In the genomic region with DNA sequence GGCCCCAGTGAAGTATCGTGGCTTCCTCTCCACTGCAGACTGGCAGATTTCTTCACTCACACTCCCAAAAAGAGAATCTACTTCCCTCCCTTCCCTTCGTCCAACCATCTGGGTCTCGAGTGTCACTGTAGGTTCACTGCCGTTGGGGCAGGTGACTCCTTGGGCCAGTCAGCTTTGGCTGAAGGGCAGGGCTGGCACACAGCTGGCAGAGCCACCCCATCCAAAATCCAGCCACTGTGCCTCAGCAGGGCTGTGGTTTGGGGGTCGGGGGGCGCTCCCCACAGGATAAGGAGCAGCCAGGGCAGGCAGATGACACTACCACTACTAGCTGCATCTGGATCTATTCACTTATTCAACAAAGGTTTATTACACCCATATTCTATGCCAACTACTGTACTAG, we compare ENCODE assay signal across 39 cellular contexts. TPM values are rescaled to one million over a fixed set of nuclear protein-coding genes. Genes with fewer than 3 reads are reported as not detected.
"Had no signal": no experiment of that assay in that cellular context is flagged by ENCODE, and none has a peak within 500 bp of the region (broad histone marks: within the 10 kb centered on the region; RNA-seq: fewer than 3 reads in every experiment).

No MANE protein-coding gene starts in this region.

- H3K4me1 ChIP-seq: ascending aorta had no signal

- H3K27ac ChIP-seq: ascending aorta, cardiac muscle cell, VCaP had no signal

- DNase-seq: activated CD4-positive, alpha-beta memory T cell treated with anti-CD3 and anti-CD28 coated beads, Interleukin-2, amount 10 ng/mL, durations not matched to agents 7 days and 5 days; activated CD4-positive, alpha-beta T cell treated with anti-CD3 and anti-CD28 coated beads for 1 hour; activated CD4-positive, alpha-beta T cell treated with anti-CD3 and anti-CD28 coated beads for 36 hours; activated CD4-positive, alpha-beta T cell treated with anti-CD3 and anti-CD28 coated beads for 48 hours; activated CD4-positive, alpha-beta T cell treated with anti-CD3 and anti-CD28 coated beads, Interleukin-2, amount 10 ng/mL, durations not matched to agents 7 days and 5 days; activated CD4-positive, alpha-beta T cell treated with anti-CD3 and anti-CD28 coated beads, Interleukin-2, amount 50 U/mL, for 48 hours; activated CD4-positive, CD25-positive, alpha-beta regulatory T cell; activated CD8-positive, alpha-beta memory T cell treated with anti-CD3 and anti-CD28 coated beads for 24 hours; activated CD8-positive, alpha-beta memory T cell treated with anti-CD3 and anti-CD28 coated beads, Interleukin-2, amount 10 ng/mL, durations not matched to agents 7 days and 5 days; activated CD8-positive, alpha-beta memory T cell treated with anti-CD3 and anti-CD28 coated beads, Interleukin-2, amount 50 U/mL, for 48 hours; activated CD8-positive, alpha-beta T cell treated with anti-CD3 and anti-CD28 coated beads, Interleukin-2, amount 10 ng/mL, durations not matched to agents 7 days and 5 days; activated effector memory CD4-positive, alpha-beta T cell treated with Interleukin-2 at 50 U/mL for 16 hours; activated gamma-delta T cell; activated naive CD4-positive, alpha-beta T cell treated with anti-CD3 and anti-CD28 coated beads, Interleukin-2, amount 10 ng/mL, durations not matched to agents 7 days and 5 days; activated naive CD4-positive, alpha-beta T cell treated with Interleukin-2 at 50 U/mL for 16 hours; activated naive CD8-positive, alpha-beta T cell treated with anti-CD3 and anti-CD28 coated beads, Interleukin-2, amount 10 ng/mL, durations not matched to agents 7 days and 5 days; activated naive CD8-positive, alpha-beta T cell treated with anti-CD3 and anti-CD28 coated beads, Interleukin-2, amount 50 U/mL, for 24 hours; activated T-cell treated with anti-CD3 and anti-CD28 coated beads, Interleukin-2, amount 50 U/mL, for 24 hours; activated T-cell treated with anti-CD3 and anti-CD28 coated beads, Interleukin-2, amount 50 U/mL, for 48 hours; amygdala; anterior cingulate cortex; caudate nucleus; cerebellar nuclear complex; T-cell; T-helper 2 cell; T-helper 9 cell had no signal

- FAIRE-seq: bronchial epithelial cell, TTC549 had no signal

- ATAC-seq: activated CD4-positive, alpha-beta T cell treated with anti-CD3 and anti-CD28 coated beads for 36 hours; activated CD4-positive, CD25-positive, alpha-beta regulatory T cell treated with anti-CD3 and anti-CD28 coated beads, Interleukin-2, amount 50 U/mL, for 24 hours; activated CD8-positive, alpha-beta memory T cell treated with anti-CD3 and anti-CD28 coated beads, Interleukin-2, amount 10 ng/mL, durations not matched to agents 7 days and 5 days; activated CD8-positive, alpha-beta T cell treated with anti-CD3 and anti-CD28 coated beads, Interleukin-2, amount 10 ng/mL, durations not matched to agents 7 days and 5 days; activated naive CD8-positive, alpha-beta T cell treated with anti-CD3 and anti-CD28 coated beads, Interleukin-2, amount 50 U/mL, for 24 hours; T-cell had no signal

- H3K4me3 ChIP-seq: ascending aorta, cardiac muscle cell had no signal

- H3K36me3 Mint-ChIP-seq: activated CD8-positive, alpha-beta memory T cell treated with anti-CD3 and anti-CD28 coated beads, Interleukin-2, amount 10 ng/mL, durations not matched to agents 7 days and 5 days; activated naive CD4-positive, alpha-beta T cell treated with anti-CD3 and anti-CD28 coated beads, Interleukin-2, amount 10 ng/mL, durations not matched to agents 7 days and 5 days; activated naive CD4-positive, alpha-beta T cell treated with anti-CD3 and anti-CD28 coated beads, Interleukin-2, amount 50 U/mL, for 24 hours; activated naive CD8-positive, alpha-beta T cell treated with anti-CD3 and anti-CD28 coated beads, Interleukin-2, amount 10 ng/mL, durations not matched to agents 7 days and 5 days had no signal

- H3K4me3 Mint-ChIP-seq: activated CD4-positive, alpha-beta memory T cell treated with anti-CD3 and anti-CD28 coated beads, Interleukin-2, amount 10 ng/mL, durations not matched to agents 7 days and 5 days; activated CD4-positive, alpha-beta T cell treated with anti-CD3 and anti-CD28 coated beads for 36 hours; activated CD4-positive, alpha-beta T cell treated with anti-CD3 and anti-CD28 coated beads, Interleukin-2, amount 10 ng/mL, durations not matched to agents 7 days and 5 days; activated CD8-positive, alpha-beta memory T cell treated with anti-CD3 and anti-CD28 coated beads, Interleukin-2, amount 10 ng/mL, durations not matched to agents 7 days and 5 days; activated CD8-positive, alpha-beta T cell treated with anti-CD3 and anti-CD28 coated beads, Interleukin-2, amount 10 ng/mL, durations not matched to agents 7 days and 5 days; activated naive CD4-positive, alpha-beta T cell treated with anti-CD3 and anti-CD28 coated beads, Interleukin-2, amount 10 ng/mL, durations not matched to agents 7 days and 5 days; activated naive CD4-positive, alpha-beta T cell treated with anti-CD3 and anti-CD28 coated beads, Interleukin-2, amount 50 U/mL, for 24 hours; activated naive CD8-positive, alpha-beta T cell treated with anti-CD3 and anti-CD28 coated beads, Interleukin-2, amount 10 ng/mL, durations not matched to agents 7 days and 5 days; activated naive CD8-positive, alpha-beta T cell treated with anti-CD3 and anti-CD28 coated beads, Interleukin-2, amount 50 U/mL, for 24 hours; activated T-cell treated with anti-CD3 and anti-CD28 coated beads, Interleukin-2, amount 50 U/mL, for 24 hours; brain; central memory CD8-positive, alpha-beta T cell; T-cell; T-helper 2 cell treated with Interferon-gamma antibody and Interleukin-4, amounts not matched to agents 5 μg/mL and 100 μg/mL, for 36 hours had no signal

- H3K27me3 Mint-ChIP-seq: activated CD4-positive, alpha-beta memory T cell treated with anti-CD3 and anti-CD28 coated beads, Interleukin-2, amount 10 ng/mL, durations not matched to agents 7 days and 5 days; activated CD4-positive, alpha-beta T cell treated with anti-CD3 and anti-CD28 coated beads for 36 hours; activated CD4-positive, alpha-beta T cell treated with anti-CD3 and anti-CD28 coated beads, Interleukin-2, amount 10 ng/mL, durations not matched to agents 7 days and 5 days; activated CD8-positive, alpha-beta memory T cell treated with anti-CD3 and anti-CD28 coated beads, Interleukin-2, amount 10 ng/mL, durations not matched to agents 7 days and 5 days; activated naive CD4-positive, alpha-beta T cell treated with anti-CD3 and anti-CD28 coated beads, Interleukin-2, amount 10 ng/mL, durations not matched to agents 7 days and 5 days; activated naive CD4-positive, alpha-beta T cell treated with anti-CD3 and anti-CD28 coated beads, Interleukin-2, amount 50 U/mL, for 24 hours; activated naive CD8-positive, alpha-beta T cell treated with anti-CD3 and anti-CD28 coated beads, Interleukin-2, amount 10 ng/mL, durations not matched to agents 7 days and 5 days; activated naive CD8-positive, alpha-beta T cell treated with anti-CD3 and anti-CD28 coated beads, Interleukin-2, amount 50 U/mL, for 24 hours; activated T-cell treated with anti-CD3 and anti-CD28 coated beads, Interleukin-2, amount 50 U/mL, for 24 hours; brain; central memory CD8-positive, alpha-beta T cell; T-cell had no signal

- H3K27ac Mint-ChIP-seq: activated CD4-positive, alpha-beta memory T cell treated with anti-CD3 and anti-CD28 coated beads, Interleukin-2, amount 10 ng/mL, durations not matched to agents 7 days and 5 days; activated CD4-positive, alpha-beta T cell treated with anti-CD3 and anti-CD28 coated beads for 36 hours; activated CD4-positive, alpha-beta T cell treated with anti-CD3 and anti-CD28 coated beads, Interleukin-2, amount 10 ng/mL, durations not matched to agents 7 days and 5 days; activated CD8-positive, alpha-beta memory T cell treated with anti-CD3 and anti-CD28 coated beads, Interleukin-2, amount 10 ng/mL, durations not matched to agents 7 days and 5 days; activated CD8-positive, alpha-beta T cell treated with anti-CD3 and anti-CD28 coated beads, Interleukin-2, amount 10 ng/mL, durations not matched to agents 7 days and 5 days; activated naive CD4-positive, alpha-beta T cell treated with anti-CD3 and anti-CD28 coated beads, Interleukin-2, amount 10 ng/mL, durations not matched to agents 7 days and 5 days; activated naive CD4-positive, alpha-beta T cell treated with anti-CD3 and anti-CD28 coated beads, Interleukin-2, amount 50 U/mL, for 24 hours; activated naive CD8-positive, alpha-beta T cell treated with anti-CD3 and anti-CD28 coated beads, Interleukin-2, amount 10 ng/mL, durations not matched to agents 7 days and 5 days; activated naive CD8-positive, alpha-beta T cell treated with anti-CD3 and anti-CD28 coated beads, Interleukin-2, amount 50 U/mL, for 24 hours; activated T-cell treated with anti-CD3 and anti-CD28 coated beads, Interleukin-2, amount 50 U/mL, for 24 hours; activated T-helper 2 cell treated with anti-CD3 and anti-CD28 coated beads, Interferon-gamma antibody, Interleukin-2, Interleukin-4, amounts not matched to agents 10 μg/mL and 5 μg/mL and 100 μg/mL, durations not matched to agents 14 hours and 24 hours and 36 hours; brain; T-cell; T-helper 2 cell treated with Interferon-gamma antibody and Interleukin-4, amounts not matched to agents 5 μg/mL and 100 μg/mL, for 36 hours had no signal

- H3K9me3 Mint-ChIP-seq: activated CD4-positive, alpha-beta memory T cell treated with anti-CD3 and anti-CD28 coated beads, Interleukin-2, amount 10 ng/mL, durations not matched to agents 7 days and 5 days; activated CD4-positive, alpha-beta T cell treated with anti-CD3 and anti-CD28 coated beads, Interleukin-2, amount 10 ng/mL, durations not matched to agents 7 days and 5 days; activated naive CD4-positive, alpha-beta T cell treated with anti-CD3 and anti-CD28 coated beads, Interleukin-2, amount 10 ng/mL, durations not matched to agents 7 days and 5 days; activated naive CD4-positive, alpha-beta T cell treated with anti-CD3 and anti-CD28 coated beads, Interleukin-2, amount 50 U/mL, for 24 hours; activated naive CD8-positive, alpha-beta T cell treated with anti-CD3 and anti-CD28 coated beads, Interleukin-2, amount 10 ng/mL, durations not matched to agents 7 days and 5 days; activated naive CD8-positive, alpha-beta T cell treated with anti-CD3 and anti-CD28 coated beads, Interleukin-2, amount 50 U/mL, for 24 hours; activated T-cell treated with anti-CD3 and anti-CD28 coated beads, Interleukin-2, amount 50 U/mL, for 24 hours; activated T-helper 2 cell treated with anti-CD3 and anti-CD28 coated beads, Interferon-gamma antibody, Interleukin-2, Interleukin-4, amounts not matched to agents 10 μg/mL and 5 μg/mL and 100 μg/mL, durations not matched to agents 14 hours and 24 hours and 36 hours; brain; central memory CD8-positive, alpha-beta T cell; T-cell; T-helper 2 cell treated with Interferon-gamma antibody and Interleukin-4, amounts not matched to agents 5 μg/mL and 100 μg/mL, for 36 hours had no signal

- H3K27me3 ChIP-seq: ascending aorta, cardiac muscle cell had no signal

- H3K9me3 ChIP-seq: ascending aorta had no signal

- H3K4me1 Mint-ChIP-seq: activated CD4-positive, alpha-beta memory T cell treated with anti-CD3 and anti-CD28 coated beads, Interleukin-2, amount 10 ng/mL, durations not matched to agents 7 days and 5 days; activated CD4-positive, alpha-beta T cell treated with anti-CD3 and anti-CD28 coated beads for 36 hours; activated naive CD4-positive, alpha-beta T cell treated with anti-CD3 and anti-CD28 coated beads, Interleukin-2, amount 10 ng/mL, durations not matched to agents 7 days and 5 days; activated naive CD8-positive, alpha-beta T cell treated with anti-CD3 and anti-CD28 coated beads, Interleukin-2, amount 50 U/mL, for 24 hours; brain had no signal

RNA-seq across cellular contexts. Expression of a gene that starts 54.2 kb away (rescaled TPM):
- total RNA-seq: activated CD4-positive, alpha-beta memory T cell treated with anti-CD3 and anti-CD28 coated beads, Interleukin-2, amount 10 ng/mL, durations not matched to agents 7 days and 5 days; activated CD4-positive, alpha-beta T cell treated with anti-CD3 and anti-CD28 coated beads for 36 hours; activated CD4-positive, alpha-beta T cell treated with anti-CD3 and anti-CD28 coated beads, Interleukin-2, amount 10 ng/mL, durations not matched to agents 7 days and 5 days; activated CD8-positive, alpha-beta memory T cell treated with anti-CD3 and anti-CD28 coated beads, Interleukin-2, amount 10 ng/mL, durations not matched to agents 7 days and 5 days; activated CD8-positive, alpha-beta T cell treated with anti-CD3 and anti-CD28 coated beads, Interleukin-2, amount 10 ng/mL, durations not matched to agents 7 days and 5 days; activated naive CD8-positive, alpha-beta T cell treated with anti-CD3 and anti-CD28 coated beads, Interleukin-2, amount 10 ng/mL, durations not matched to agents 7 days and 5 days; activated T-helper 2 cell treated with anti-CD3 and anti-CD28 coated beads, Interferon-gamma antibody, Interleukin-2, Interleukin-4, amounts not matched to agents 10 μg/mL and 5 μg/mL and 100 μg/mL, durations not matched to agents 14 hours and 24 hours and 36 hours; cardiac muscle cell; chondrocyte; T-helper 1 cell treated with Interleukin-12 subunit alpha and Interleukin-12 subunit beta and Interleukin-4 antibody, amounts not matched to agents 30 ng/mL and 1 ng/mL, for 36 hours had no signal
- polyA plus RNA-seq: cardiac muscle cell had no signal
